Comparison of ENCODE assay signal across 12 cellular contexts in genomic region chr2:147663153-147663961, GRCh38.
DNase-seq lines count a peak whose midpoint lies in the region; ATAC-seq and TF ChIP-seq lines count a peak whose summit lies in the region.
"Had no signal": no experiment of that assay in that cellular context is flagged by ENCODE, and none has a peak within 500 bp of the region (broad histone marks: within the 10 kb centered on the region; RNA-seq: fewer than 3 reads in every experiment).

No MANE protein-coding gene starts in this region.

- peak overlapping the region; percentile 47 to 60 for H3K4me3 Mint-ChIP-seq in CD14-positive monocyte
- H3K4me3 Mint-ChIP-seq in activated CD4-positive, alpha-beta memory T cell treated with anti-CD3 and anti-CD28 coated beads for 36 hours, result peak overlapping the region; percentile 51

- H3K9me3 Mint-ChIP-seq in CD14-positive monocyte, result peaks cover 0 to 3% (median 0%) of the 10 kb centered on the region in 7 donors
- H3K9me3 Mint-ChIP-seq in activated CD4-positive, alpha-beta memory T cell treated with anti-CD3 and anti-CD28 coated beads for 36 hours, result no peaks in the 10 kb centered on the region

- peak overlapping the region in 5 of 7 donors; percentile 18 to 64 (median 28) for H3K27ac Mint-ChIP-seq in CD14-positive monocyte
- peak overlapping the region; percentile 82 for H3K27ac Mint-ChIP-seq in activated CD4-positive, alpha-beta memory T cell treated with anti-CD3 and anti-CD28 coated beads for 36 hours

- no peaks in the 10 kb centered on the region for H3K27me3 Mint-ChIP-seq in CD14-positive monocyte (ENCODE audit: low read depth in 3 of 3)
- no peaks in the 10 kb centered on the region for H3K27me3 Mint-ChIP-seq in activated CD4-positive, alpha-beta memory T cell treated with anti-CD3 and anti-CD28 coated beads for 36 hours

- no peak overlapping the region for H3K27ac ChIP-seq in uterus
- H3K27ac ChIP-seq: psoas muscle, tibial artery had no signal

- H3K4me3 ChIP-seq in uterus, result no peak overlapping the region
- H3K4me3 ChIP-seq: psoas muscle, tibial artery had no signal

- peaks cover 0 to 6% of the 10 kb centered on the region in 2 donors for H3K36me3 Mint-ChIP-seq in CD14-positive monocyte
- H3K36me3 Mint-ChIP-seq in activated CD4-positive, alpha-beta memory T cell treated with anti-CD3 and anti-CD28 coated beads for 36 hours, result no peaks in the 10 kb centered on the region

- TF ChIP-seq POLR2A in uterus (IDR thresholded peaks at IDR 0.05), result no peak

- TF ChIP-seq CTCF in CD14-positive monocyte (IDR thresholded peaks at IDR 0.05) (no peak), uterus (IDR thresholded peaks at IDR 0.05) (no peak)

- POLR2A ChIA-PET in activated CD4-positive, alpha-beta memory T cell treated with anti-CD3 and anti-CD28 coated beads for 36 hours (lab: Charles Lee), result no interaction called here

- DNase-seq in CD14-positive monocyte (ENCODE audit: low spot score) (no peak), cerebellar cortex (ENCODE audit: low spot score) (no peak), uterus (no peak), posterior cingulate gyrus (no peak), NCI-H2107 treated with DMSO at 0.1 percent for 48 hours (lab: John Stamatoyannopoulos, UW; ENCODE audit: unreplicated experiment) (no peak)
- peak; percentile 10 for DNase-seq in activated CD4-positive, alpha-beta memory T cell treated with anti-CD3 and anti-CD28 coated beads for 36 hours
- DNase-seq: glutamatergic neuron, psoas muscle, tibial artery had no signal

- no peaks in the 10 kb centered on the region for H3K9me3 ChIP-seq in uterus
- H3K9me3 ChIP-seq: psoas muscle, tibial artery had no signal

- no peaks in the 10 kb centered on the region for H3K36me3 ChIP-seq in uterus
- H3K36me3 ChIP-seq: tibial artery had no signal

- CTCF ChIA-PET in activated CD4-positive, alpha-beta memory T cell treated with anti-CD3 and anti-CD28 coated beads for 36 hours (lab: Charles Lee), result interaction anchor here (1.0 kb wide), 1 partner anchor 581 kb away, joined by 3 read pairs; no protein-coding TSS in a partner anchor

- peaks cover 20% of the 10 kb centered on the region for H3K4me1 Mint-ChIP-seq in CD14-positive monocyte
- H3K4me1 Mint-ChIP-seq in activated CD4-positive, alpha-beta memory T cell treated with anti-CD3 and anti-CD28 coated beads for 36 hours (ENCODE audit: low read depth), result peaks cover 24% of the 10 kb centered on the region

- no peaks in the 10 kb centered on the region for H3K27me3 ChIP-seq in uterus
- H3K27me3 ChIP-seq: tibial artery had no signal

- peak; percentile 93 for ATAC-seq in GM19035 (IDR thresholded peaks at IDR 0.05; ENCODE audit: unreplicated experiment)
- ATAC-seq in HG02970 (IDR thresholded peaks at IDR 0.05; ENCODE audit: low FRiP score, unreplicated experiment), result peak; percentile 74
- ATAC-seq: Panc1, psoas muscle had no signal

- H3K4me1 ChIP-seq in uterus, result no peaks in the 10 kb centered on the region
- H3K4me1 ChIP-seq: psoas muscle, tibial artery had no signal

- intact Hi-C loops in CD14-positive monocyte (cut with micrococcal nuclease) (loop anchor here in 1 of 2 donors (10.0 kb wide), 1 partner anchor 99 kb away; no protein-coding TSS in a partner anchor), uterus (cut with DNase I; ENCODE audit: low total_unique reads) (no loop called here), posterior cingulate gyrus (cut with DNase I) (no loop called here)
- intact Hi-C loops in activated CD4-positive, alpha-beta memory T cell treated with anti-CD3 and anti-CD28 coated beads for 36 hours (cut with micrococcal nuclease), result loop anchor here (1.0 kb wide), 5 partner anchors 28 to 481 kb away; partner anchors contain the start of gene ACVR2A
